2 cellular contexts compared by ENCODE assay signal in the genomic region with DNA sequence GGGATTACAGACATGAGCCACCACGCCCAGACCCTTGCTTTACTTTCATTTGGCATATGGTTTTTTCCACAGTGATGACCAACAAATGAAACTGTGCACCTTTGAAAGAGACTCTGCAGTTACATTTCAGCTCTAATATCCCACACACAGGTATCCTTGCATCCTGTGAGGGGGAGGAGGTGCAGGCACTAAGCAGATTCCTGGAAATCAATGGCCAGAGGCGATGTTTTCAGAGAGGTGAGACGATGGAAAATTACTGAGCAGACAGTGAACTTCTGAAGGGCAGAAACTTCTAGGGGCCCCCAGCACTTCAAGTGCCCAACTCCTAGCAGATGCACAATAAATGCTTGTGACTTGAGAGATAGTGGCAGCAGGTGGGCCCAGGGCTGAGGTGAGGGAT.
TF ChIP-seq lines count a peak whose summit lies in the region.

No MANE protein-coding gene starts in this region.

TF ChIP-seq in HepG2, 621 proteins besides CTCF, POLR2A, EP300 and RAD21:
- TF ChIP-seq PAWR (CRISPR knock-in tag; IDR thresholded peaks at IDR 0.05; ENCODE audit: borderline replicate concordance) (no peak), ZNF792 (CRISPR knock-in tag; IDR thresholded peaks at IDR 0.05) (no peak), BCL6 (CRISPR knock-in tag; IDR thresholded peaks at IDR 0.05) (peak; percentile 67), SMARCC2 (IDR thresholded peaks at IDR 0.05) (no peak), ZNF317 (CRISPR knock-in tag; IDR thresholded peaks at IDR 0.05) (no peak), SNRNP70 (IDR thresholded peaks at IDR 0.05; ENCODE audit: low read depth, low read length) (no peak), MATR3 (CRISPR knock-in tag; IDR thresholded peaks at IDR 0.05) (no peak)

TF ChIP-seq in GM12891, 5 proteins besides CTCF, POLR2A, EP300 and RAD21:
- TF ChIP-seq POLR2AphosphoS5 (IDR thresholded peaks at IDR 0.05; ENCODE audit: low read depth, low read length) (no peak), TAF1 (IDR thresholded peaks at IDR 0.05; ENCODE audit: low read depth, low read length) (no peak), PAX5 (IDR thresholded peaks at IDR 0.05; ENCODE audit: insufficient read depth, low read length, severe bottlenecking) (no peak), SPI1 (IDR thresholded peaks at IDR 0.05; ENCODE audit: low read depth, low read length) (no peak), POU2F2 (IDR thresholded peaks at IDR 0.05; ENCODE audit: low read depth, low read length) (no peak)
TF ChIP-seq in GM12891: peak in this region for 0.
